Comparison of ENCODE assay signal across 16 cellular contexts in the genomic region with DNA sequence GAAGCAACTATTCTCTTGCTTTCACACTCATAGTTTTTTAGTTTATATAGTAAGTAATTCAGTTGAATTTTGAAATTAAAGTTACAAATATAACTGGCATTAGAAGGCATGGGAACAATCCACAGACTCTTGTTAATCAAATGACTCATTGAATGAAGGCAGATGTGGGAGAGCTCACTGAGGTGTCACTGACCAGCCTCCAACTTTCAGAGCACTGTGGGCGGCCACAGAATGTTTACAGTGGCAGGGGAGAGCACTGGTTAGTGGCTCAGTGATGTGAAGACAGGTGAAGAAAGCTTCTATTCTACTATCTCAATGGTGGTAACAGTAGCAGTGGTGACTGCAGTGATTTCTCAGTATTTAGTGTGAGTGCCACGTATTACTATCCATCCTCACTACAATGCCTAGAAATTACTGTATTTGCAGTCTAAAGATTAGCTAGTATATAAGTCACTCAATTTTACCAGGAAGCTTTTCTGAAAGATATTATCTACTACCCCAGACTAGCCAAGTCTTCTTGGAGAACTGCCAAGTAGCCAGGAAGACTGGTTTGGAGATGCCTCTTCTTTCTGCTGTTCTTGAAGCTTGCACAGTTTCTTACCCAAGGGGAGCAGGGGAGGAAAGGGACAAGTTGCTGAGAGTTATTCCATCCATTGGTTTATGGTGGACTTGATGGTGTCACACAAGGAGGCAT.
DNase-seq lines count a peak whose midpoint lies in the region; ATAC-seq, FAIRE-seq and TF ChIP-seq lines count a peak whose summit lies in the region.
"Had no signal": no experiment of that assay in that cellular context is flagged by ENCODE, and none has a peak within 500 bp of the region (broad histone marks: within the 10 kb centered on the region; RNA-seq: fewer than 3 reads in every experiment).

No MANE protein-coding gene starts in this region.

- no peak overlapping the region for H3K4me3 Mint-ChIP-seq in astrocyte (ENCODE audit: unreplicated experiment)
- H3K4me3 Mint-ChIP-seq in T-helper 2 cell treated with Interferon-gamma antibody and Interleukin-4, amounts not matched to agents 5 μg/mL and 100 μg/mL, for 36 hours: no peak overlapping the region
- H3K4me3 Mint-ChIP-seq: CD4-positive, CD25-positive, alpha-beta regulatory T cell had no signal

- peaks cover 5% of the 10 kb centered on the region for H3K9me3 Mint-ChIP-seq in astrocyte (ENCODE audit: unreplicated experiment)
- H3K9me3 Mint-ChIP-seq in T-helper 2 cell treated with Interferon-gamma antibody and Interleukin-4, amounts not matched to agents 5 μg/mL and 100 μg/mL, for 36 hours: no peaks in the 10 kb centered on the region

- no peak overlapping the region for H2AFZ ChIP-seq in astrocyte (ENCODE audit: low read depth, low read length)

- no peak overlapping the region for H3K27ac Mint-ChIP-seq in astrocyte (ENCODE audit: unreplicated experiment)
- H3K27ac Mint-ChIP-seq in T-helper 2 cell treated with Interferon-gamma antibody and Interleukin-4, amounts not matched to agents 5 μg/mL and 100 μg/mL, for 36 hours: no peak overlapping the region
- H3K27ac Mint-ChIP-seq: CD4-positive, CD25-positive, alpha-beta regulatory T cell had no signal

- no peaks in the 10 kb centered on the region for H4K20me1 ChIP-seq in astrocyte (ENCODE audit: insufficient read depth, low read length)

- no peaks in the 10 kb centered on the region for H3K9me3 ChIP-seq in astrocyte (ENCODE audit: insufficient read depth, low read depth, low read length)

- H3K79me2 ChIP-seq in astrocyte (ENCODE audit: insufficient read depth, low read length): no peaks in the 10 kb centered on the region

- TF ChIP-seq CTCF in HFF-Myc (IDR thresholded peaks at IDR 0.05; ENCODE audit: low read depth, low read length, missing control alignments) (no peak), astrocyte (IDR thresholded peaks at IDR 0.05; ENCODE audit: insufficient read depth, low read depth, low read length) (no peak)

- H3K4me1 ChIP-seq in astrocyte (ENCODE audit: insufficient read depth, low read length): peaks cover 29% of the 10 kb centered on the region

- DNase-seq in AG20443 (ENCODE audit: low spot score) (peak; percentile 77), HFF-Myc (ENCODE audit: extremely low read depth, low read depth) (peak; percentile 44), astrocyte (ENCODE audit: low read depth) (peak; percentile 82), kidney tubule cell (ENCODE audit: low spot score) (peak; percentile 82), GOT3 (lab: John Stamatoyannopoulos, UW) (no peak), cerebellar nuclear complex (lab: John Stamatoyannopoulos, UW) (no peak)
- DNase-seq in T-helper 2 cell treated with Interferon-gamma antibody and Interleukin-4, amounts not matched to agents 5 μg/mL and 100 μg/mL, for 36 hours (ENCODE audit: low spot score): no peak
- DNase-seq: activated CD8-positive, alpha-beta memory T cell treated with anti-CD3 and anti-CD28 coated beads for 24 hours; activated naive CD4-positive, alpha-beta T cell treated with anti-CD3 and anti-CD28 coated beads, Interleukin-2, amount 50 U/mL, for 16 hours; CD4-positive, CD25-positive, alpha-beta regulatory T cell; stimulated activated CD4-positive, alpha-beta T cell treated with anti-CD3 and anti-CD28 coated beads, Interleukin-4, amount 100 ng/mL, for 4 hours; stimulated activated naive CD4-positive, alpha-beta T cell treated with Interleukin-2 at 50 U/mL for 16 hours; T-helper 2 cell had no signal

- H3K36me3 Mint-ChIP-seq in astrocyte (ENCODE audit: low read depth, unreplicated experiment): no peaks in the 10 kb centered on the region
- no peaks in the 10 kb centered on the region for H3K36me3 Mint-ChIP-seq in T-helper 2 cell treated with Interferon-gamma antibody and Interleukin-4, amounts not matched to agents 5 μg/mL and 100 μg/mL, for 36 hours (ENCODE audit: low read depth)
- H3K36me3 Mint-ChIP-seq: CD4-positive, CD25-positive, alpha-beta regulatory T cell had no signal

- ATAC-seq in HG02759 (IDR thresholded peaks at IDR 0.05; ENCODE audit: unreplicated experiment): no peak

- no peaks in the 10 kb centered on the region for H3K27me3 ChIP-seq in astrocyte (ENCODE audit: insufficient read depth, low read length)

- no peak for FAIRE-seq in astrocyte (lab: Jason Lieb, UNC)
- FAIRE-seq: frontal cortex, islet of Langerhans had no signal

- H3K4me2 ChIP-seq in astrocyte (ENCODE audit: low read length): no peak overlapping the region

- peaks cover 19% of the 10 kb centered on the region for H3K4me1 Mint-ChIP-seq in astrocyte (ENCODE audit: low read depth, unreplicated experiment)
- no peaks in the 10 kb centered on the region for H3K4me1 Mint-ChIP-seq in T-helper 2 cell treated with Interferon-gamma antibody and Interleukin-4, amounts not matched to agents 5 μg/mL and 100 μg/mL, for 36 hours (ENCODE audit: low read depth)

- H3K27ac ChIP-seq in astrocyte (ENCODE audit: low read depth, low read length): no peak overlapping the region

- H3K9ac ChIP-seq in astrocyte (ENCODE audit: low read length): no peak overlapping the region

- H3K4me3 ChIP-seq in HFF-Myc (replicated peaks; ENCODE audit: low read depth, low read length): no peak overlapping the region
- H3K4me3 ChIP-seq in astrocyte (ENCODE audit: insufficient read depth, low read depth, low read length): no peak overlapping the region

- no peaks in the 10 kb centered on the region for H3K36me3 ChIP-seq in astrocyte (ENCODE audit: insufficient read depth, low read length)

- peaks cover 22% of the 10 kb centered on the region for H3K27me3 Mint-ChIP-seq in astrocyte (ENCODE audit: low read depth, unreplicated experiment)
- H3K27me3 Mint-ChIP-seq in T-helper 2 cell treated with Interferon-gamma antibody and Interleukin-4, amounts not matched to agents 5 μg/mL and 100 μg/mL, for 36 hours (ENCODE audit: low read depth): peaks cover 16% of the 10 kb centered on the region

Comparison
In these comparisons a context has a peak if more than half of its experiments do, and no peak if none do; other contexts are left out.
1. DNase-seq: peak in AG20443 (single experiment), HFF-Myc (single experiment), astrocyte (single experiment) and kidney tubule cell (single experiment); none in GOT3 (single experiment), cerebellar nuclear complex (0 of 2) and T-helper 2 cell treated with Interferon-gamma antibody and Interleukin-4, amounts not matched to agents 5 μg/mL and 100 μg/mL, for 36 hours (single experiment).